10 cellular contexts compared by ENCODE assay signal in genomic region chr14:73465833-73466532, GRCh38. TPM values are rescaled to one million over a fixed set of nuclear protein-coding genes. Genes with fewer than 3 reads are reported as not detected.
DNase-seq lines count a peak whose midpoint lies in the region; ATAC-seq, FAIRE-seq and TF ChIP-seq lines count a peak whose summit lies in the region.
"Had no signal": no experiment of that assay in that cellular context is flagged by ENCODE, and none has a peak within 500 bp of the region (broad histone marks: within the 10 kb centered on the region; RNA-seq: fewer than 3 reads in every experiment).

No MANE protein-coding gene starts in this region.

- TF ChIP-seq EP300 in A549 (IDR thresholded peaks at IDR 0.05): no peak

- H4K91ac ChIP-seq in IMR-90 (ENCODE audit: insufficient read depth, low read depth, low read length) (peak overlapping the region; percentile 95), mesenchymal stem cell (ENCODE audit: low read length) (no peak overlapping the region)

- no peak overlapping the region for H2BK12ac ChIP-seq in mesenchymal stem cell (ENCODE audit: low read length in 2 of 2)

- BruUV-seq in IMR-90 (replicated peaks; lab: Mats Ljungman, UMichigan): no TSS peak

- H3K4me1 ChIP-seq in A549 (peaks cover 64% of the 10 kb centered on the region), IMR-90 (ENCODE audit: control insufficient read depth, insufficient read depth, low read length) (peaks cover 32% of the 10 kb centered on the region), mesenchymal stem cell (ENCODE audit: control insufficient read depth, insufficient read depth, low read depth, low read length) (peaks cover 4% of the 10 kb centered on the region)

- H3K27me3 ChIP-seq in IMR-90 (ENCODE audit: control insufficient read depth, insufficient read depth, low read length) (no peaks in the 10 kb centered on the region), mesenchymal stem cell (ENCODE audit: control insufficient read depth in 1 of 2, insufficient read depth in 1 of 2, low read length in 2 of 2) (no peaks in the 10 kb centered on the region)

- CTCF ChIA-PET in A549 (lab: Yijun Ruan, JAX) (interaction anchor here (1.2 to 13.5 kb wide), 3 partner anchors 10 to 234 kb away, joined by 4 to 176 read pairs (median 5); no protein-coding TSS in a partner anchor), IMR-90 (lab: Yijun Ruan, JAX) (no interaction called here)

- no peaks in the 10 kb centered on the region for H3K36me3 ChIP-seq in IMR-90 (ENCODE audit: control insufficient read depth, insufficient read depth, low read length)
- no peaks in the 10 kb centered on the region for H3K36me3 ChIP-seq in mesenchymal stem cell (ENCODE audit: control insufficient read depth in 1 of 2, insufficient read depth in 2 of 2, low read depth in 1 of 2, low read length in 2 of 2)

- no peak overlapping the region for H3K4me3 ChIP-seq in A549
- no peak overlapping the region for H3K4me3 ChIP-seq in IMR-90 (ENCODE audit: insufficient read depth, low read depth, low read length)
- H3K4me3 ChIP-seq in mesenchymal stem cell (ENCODE audit: insufficient read depth in 1 of 2, low read depth in 1 of 2, low read length in 2 of 2): no peak overlapping the region

- no peaks in the 10 kb centered on the region for H4K20me1 ChIP-seq in IMR-90 (ENCODE audit: insufficient read depth, low read length)

- TF ChIP-seq CTCF in A549 (IDR thresholded peaks at IDR 0.05) (no peak), IMR-90 (conservative IDR thresholded peaks at IDR 0.05; ENCODE audit: low read depth, low read length) (no peak)

- H3K4ac ChIP-seq in IMR-90 (ENCODE audit: low read depth, low read length) (peak overlapping the region; percentile 96), mesenchymal stem cell (ENCODE audit: low read depth in 1 of 2, low read length in 2 of 2) (peak overlapping the region in 1 of 2 experiments; percentile 19)

- H3K18ac ChIP-seq in IMR-90 (ENCODE audit: low read depth, low read length) (peak overlapping the region; percentile 67), mesenchymal stem cell (ENCODE audit: low read depth in 1 of 2, low read length in 2 of 2) (no peak overlapping the region)

- dilution Hi-C loops in IMR-90 (cut with HindIII; ENCODE audit: low sequenced_read_pairs, unreplicated experiment): loop anchor here (25.0 kb wide), 1 partner anchor 179 kb away; no protein-coding TSS in a partner anchor

- no peak for FAIRE-seq in A549 (lab: Jason Lieb, UNC)

- peak overlapping the region; percentile 36; the same call in 1 of the 2 replicates for H3K9ac ChIP-seq in IMR-90 (ENCODE audit: low read depth, low read length)
- peak overlapping the region; percentile 26 for H3K9ac ChIP-seq in mesenchymal stem cell (ENCODE audit: low read length)

- H4K5ac ChIP-seq in IMR-90 (ENCODE audit: low read depth, low read length): peak overlapping the region; percentile 62

- peak overlapping the region; percentile 91 for H2AK9ac ChIP-seq in IMR-90 (replicated peaks; ENCODE audit: low read depth, low read length, poor library complexity)

- WGBS in A549 (ENCODE audit: missing lambda C conversion rate): 29% methylated on average over 5 of the region's 5 CpGs
- no CpG with 5 or more reads among the region's 5 CpGs for WGBS in IMR-90 (ENCODE audit: extremely low coverage in 2 of 2, insufficient read length in 1 of 2), 2 experiments
- 38 to 75% (median 39%) methylated on average over 5 of the region's 5 CpGs for WGBS in adipose tissue, 3 donors
- WGBS in mesenchymal stem cell: 78% methylated on average over 3 of the region's 5 CpGs

- peak overlapping the region; percentile 85 for H3K23ac ChIP-seq in IMR-90 (ENCODE audit: low read depth, low read length)
- H3K23ac ChIP-seq in mesenchymal stem cell (ENCODE audit: low read length in 2 of 2): no peak overlapping the region

- intact Hi-C loops in IMR-90 (cut with micrococcal nuclease): no loop called here

- POLR2A ChIA-PET in A549 (lab: Yijun Ruan, JAX): interaction anchor here (0.5 kb wide), 1 partner anchor 8 kb away, joined by 3 read pairs; no protein-coding TSS in a partner anchor
- POLR2A ChIA-PET in IMR-90 (lab: Charles Lee; ENCODE audit: unreplicated experiment): interaction anchor here (1.1 kb wide), 1 partner anchor 9 kb away, joined by 4 read pairs; no protein-coding TSS in a partner anchor

- peaks cover 3 to 43% of the 10 kb centered on the region in 2 experiments; a peak in 2 of 4 replicates for H3K79me1 ChIP-seq in IMR-90 (ENCODE audit: low read depth in 1 of 2, low read length in 2 of 2)
- no peaks in the 10 kb centered on the region for H3K79me1 ChIP-seq in mesenchymal stem cell (replicated peaks; ENCODE audit: low read length, poor library complexity, severe bottlenecking)

- DNase-seq in A549 (ENCODE audit: low read depth in 1 of 2, low spot score in 1 of 2) (no peak), IMR-90 (peak; percentile 59), mesenchymal stem cell (peak; percentile 18), D341Med (ENCODE audit: low spot score) (no peak), activated gamma-delta T cell (lab: John Stamatoyannopoulos, UW) (no peak)
- DNase-seq: CD4-positive, alpha-beta memory T cell; NCI-H1092 treated with DMSO at 0.1 percent for 48 hours had no signal

- TF ChIP-seq POLR2A in A549 (IDR thresholded peaks at IDR 0.05; ENCODE audit: low read length) (no peak), IMR-90 (IDR thresholded peaks at IDR 0.05; ENCODE audit: low read depth, low read length) (no peak)

- H3K4me2 ChIP-seq in A549: peak overlapping the region; percentile 46
- H3K4me2 ChIP-seq in IMR-90 (ENCODE audit: low read depth, low read length): peak overlapping the region; percentile 67
- no peak overlapping the region for H3K4me2 ChIP-seq in mesenchymal stem cell (ENCODE audit: low read length, poor library complexity, severe bottlenecking)

- peak overlapping the region; percentile 69 for H3K56ac ChIP-seq in IMR-90 (ENCODE audit: extremely low read depth, insufficient read depth, low read length)

- peaks cover 26% of the 10 kb centered on the region for H3K9me1 ChIP-seq in IMR-90 (ENCODE audit: insufficient read depth, low read length)

- H3K27ac ChIP-seq in A549 (peak overlapping the region in 1 of 2 experiments; percentile 50; a peak in 2 of 6 replicates), IMR-90 (ENCODE audit: insufficient read depth, low read length) (peak overlapping the region; percentile 42), adipose tissue (ENCODE audit: low read depth, low read length) (peak overlapping the region; percentile 32), mesenchymal stem cell (ENCODE audit: low read length, poor library complexity, severe bottlenecking) (no peak overlapping the region)

- H2AFZ ChIP-seq in IMR-90 (replicated peaks; ENCODE audit: low read length, poor library complexity) (peak overlapping the region; percentile 69), mesenchymal stem cell (ENCODE audit: low read depth, low read length) (no peak overlapping the region)

- peak overlapping the region; percentile 41 to 96 for H4K8ac ChIP-seq in IMR-90 (ENCODE audit: low read depth in 2 of 2, low read length in 2 of 2)
- H4K8ac ChIP-seq in mesenchymal stem cell (ENCODE audit: low read length): no peak overlapping the region

- H2BK120ac ChIP-seq in IMR-90 (ENCODE audit: low read depth, low read length): peak overlapping the region; percentile 95
- no peak overlapping the region for H2BK120ac ChIP-seq in mesenchymal stem cell (ENCODE audit: low read depth, low read length)

- no peaks in the 10 kb centered on the region for H3K9me3 ChIP-seq in A549
- no peaks in the 10 kb centered on the region for H3K9me3 ChIP-seq in IMR-90 (ENCODE audit: control insufficient read depth, insufficient read depth, low read length)
- no peaks in the 10 kb centered on the region for H3K9me3 ChIP-seq in mesenchymal stem cell (ENCODE audit: control insufficient read depth, low read length)

- peak overlapping the region; percentile 77 for H3K14ac ChIP-seq in IMR-90 (replicated peaks; ENCODE audit: low read depth, low read length)
- no peak overlapping the region for H3K14ac ChIP-seq in mesenchymal stem cell (ENCODE audit: low read length in 2 of 2)

- H2BK15ac ChIP-seq in IMR-90 (ENCODE audit: low read depth, low read length) (peak overlapping the region; percentile 96), mesenchymal stem cell (ENCODE audit: low read depth, poor library complexity, severe bottlenecking) (no peak overlapping the region)

- H2AK5ac ChIP-seq in IMR-90 (ENCODE audit: low read depth, low read length) (peak overlapping the region; percentile 99), mesenchymal stem cell (ENCODE audit: low read length, severe bottlenecking) (no peak overlapping the region)

- ATAC-seq in A549 (no peak), IMR-90 (ENCODE audit: low read depth) (peak; percentile 28), GM19035 (IDR thresholded peaks at IDR 0.05; ENCODE audit: unreplicated experiment) (no peak), GM21528 (IDR thresholded peaks at IDR 0.05; ENCODE audit: low FRiP score, unreplicated experiment) (no peak)

- in situ Hi-C loops in IMR-90 (cut with MboI; ENCODE audit: low sequenced_read_pairs): loop anchor here (5.0 kb wide), 1 partner anchor 294 kb away; no protein-coding TSS in a partner anchor

- TF ChIP-seq RAD21 in A549 (conservative IDR thresholded peaks at IDR 0.05 in 1 of 2, IDR thresholded peaks at IDR 0.05 in 1 of 2) (no peak), IMR-90 (IDR thresholded peaks at IDR 0.05; ENCODE audit: low read length) (no peak)

- H2BK5ac ChIP-seq in IMR-90 (ENCODE audit: low read depth, low read length, poor library complexity, severe bottlenecking) (peak overlapping the region; percentile 73), mesenchymal stem cell (ENCODE audit: low read depth, low read length, poor library complexity, severe bottlenecking) (no peak overlapping the region)

- H2BK20ac ChIP-seq in IMR-90 (ENCODE audit: low read depth, low read length): peak overlapping the region; percentile 93

RNA-seq across cellular contexts. Expression of gene NUMB, which starts 7.6 kb away (rescaled TPM):
- polyA plus RNA-seq in A549 (2011; rRNA removed) (134 and 151 TPM in 2 replicates), A549 (2017; fragmentation: RNase III; extraction: RNeasy Plus Mini Kit Qiagen cat#74134 plus additional on column Dnase treatment) (34.6 to 41.2 TPM (median 40.8 TPM) in 3 replicates), IMR-90 (2012; rRNA removed) (114 and 135 TPM in 2 replicates), adipose tissue (10 to 100 TPM; 18.4 to 39.4 (median 33.5) TPM)
- 53.2 and 62.9 TPM in 2 replicates for polyA plus RNA-seq in A549 (2012; cell fraction: cytosol; rRNA removed)
- polyA plus RNA-seq in A549 (2012; cell fraction: nucleus; rRNA removed): 91.2 and 105 TPM in 2 replicates
- polyA minus RNA-seq in A549 (2011; rRNA and poly(A)+ RNA removed): 164 and 177 TPM in 2 replicates
- 41.7 and 45.9 TPM in 2 replicates for total RNA-seq in IMR-90 (2012; rRNA removed)
- 49.6 and 56.5 TPM in 2 replicates for polyA plus RNA-seq in IMR-90 (2012; cell fraction: cytosol; rRNA removed)
- 202 and 237 TPM in 2 replicates for polyA plus RNA-seq in IMR-90 (2012; cell fraction: nucleus; rRNA removed; ENCODE audit: low replicate concordance)
- polyA plus RNA-seq in mesenchymal stem cell (2013, experiment 1 of 2): 98.9 TPM
- 96.7 TPM for polyA plus RNA-seq in mesenchymal stem cell (2013, experiment 2 of 2)

RNA-seq across cellular contexts. Expression of gene RIOX1, which starts 24.8 kb away (rescaled TPM):
- polyA plus RNA-seq in A549 (2011; rRNA removed) (11.4 and 11.9 TPM in 2 replicates), A549 (2017; fragmentation: RNase III; extraction: RNeasy Plus Mini Kit Qiagen cat#74134 plus additional on column Dnase treatment) (16.5 to 17.5 TPM (median 17.1 TPM) in 3 replicates), IMR-90 (2012; rRNA removed) (9.5 and 10.1 TPM in 2 replicates), adipose tissue (1 to 10 TPM; 3.0 to 6.6 (median 4.3) TPM)
- polyA plus RNA-seq in A549 (2012; cell fraction: cytosol; rRNA removed): 16.2 and 22.3 TPM in 2 replicates
- 18.7 and 24.0 TPM in 2 replicates for polyA plus RNA-seq in A549 (2012; cell fraction: nucleus; rRNA removed)
- 20.1 and 21.5 TPM in 2 replicates for polyA minus RNA-seq in A549 (2011; rRNA and poly(A)+ RNA removed)
- 11.7 and 12.9 TPM in 2 replicates for total RNA-seq in IMR-90 (2012; rRNA removed)
- 8.1 and 13.4 TPM in 2 replicates for polyA plus RNA-seq in IMR-90 (2012; cell fraction: cytosol; rRNA removed)
- polyA plus RNA-seq in IMR-90 (2012; cell fraction: nucleus; rRNA removed; ENCODE audit: low replicate concordance): 2.8 and 6.0 TPM in 2 replicates
- 6.5 TPM for polyA plus RNA-seq in mesenchymal stem cell (2013, experiment 1 of 2)
- polyA plus RNA-seq in mesenchymal stem cell (2013, experiment 2 of 2): 6.7 TPM

Comparison
In these comparisons a context has a peak if more than half of its experiments do, and no peak if none do; other contexts are left out.
1. DNase-seq: peak in IMR-90 (single experiment) and mesenchymal stem cell (single experiment); none in A549 (0 of 2), D341Med (single experiment) and activated gamma-delta T cell (single experiment).